ENCODE assay signal across 30 cellular contexts in the genomic region with DNA sequence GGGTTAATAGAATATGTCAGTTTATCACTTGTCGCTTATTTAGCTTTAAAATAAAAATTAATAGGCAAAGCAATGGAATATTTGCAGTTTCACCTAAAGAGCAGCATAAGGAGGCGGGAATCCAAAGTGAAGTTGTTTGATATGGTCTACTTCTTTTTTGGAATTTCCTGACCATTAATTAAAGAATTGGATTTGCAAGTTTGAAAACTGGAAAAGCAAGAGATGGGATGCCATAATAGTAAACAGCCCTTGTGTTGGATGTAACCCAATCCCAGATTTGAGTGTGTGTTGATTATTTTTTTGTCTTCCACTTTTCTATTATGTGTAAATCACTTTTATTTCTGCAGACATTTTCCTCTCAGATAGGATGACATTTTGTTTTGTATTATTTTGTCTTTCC.
"Had no signal": no experiment of that assay in that cellular context is flagged by ENCODE, and none has a peak within 500 bp of the region (broad histone marks: within the 10 kb centered on the region; RNA-seq: fewer than 3 reads in every experiment).

No MANE protein-coding gene starts in this region.

- H2AFZ ChIP-seq: neural progenitor cell, parathyroid adenoma had no signal

- H3K4me1 Mint-ChIP-seq: natural killer cell; stimulated activated effector memory CD8-positive, alpha-beta T cell treated with anti-CD3 and anti-CD28 coated beads, Interleukin-12 subunit alpha, Interleukin-12 subunit beta, amount 100 ng/mL, for 72 hours; stimulated activated naive B cell treated with anti-CD40 and anti-IgM and Interleukin-4, amounts not matched to agents 10 μg/mL and 1 μg/mL and 100 μg/mL, for 72 hours had no signal

- H3K9me3 ChIP-seq: ovary, psoas muscle, right lobe of liver, sigmoid colon, stomach, thoracic aorta, thyroid gland, tibial nerve, upper lobe of left lung, vagina had no signal

- H3K27ac ChIP-seq: neural progenitor cell, ovary, parathyroid adenoma, psoas muscle, right lobe of liver, sigmoid colon, stomach, thoracic aorta, thyroid gland, tibial nerve, upper lobe of left lung, vagina had no signal

- H3K9me3 Mint-ChIP-seq: nephron; stimulated activated effector memory CD8-positive, alpha-beta T cell treated with anti-CD3 and anti-CD28 coated beads, Interleukin-12 subunit alpha, Interleukin-12 subunit beta, amount 100 ng/mL, for 72 hours; stimulated activated naive B cell treated with anti-CD40 and anti-IgM and Interleukin-4, amounts not matched to agents 10 μg/mL and 1 μg/mL and 100 μg/mL, for 72 hours; stimulated activated naive CD8-positive, alpha-beta T cell treated with anti-CD3 and anti-CD28 coated beads, Interleukin-15, Interleukin-2, amounts not matched to agents 100 ng/mL and 50 ng/mL, for 24 hours had no signal

- FAIRE-seq: small intestine, urothelium cell line had no signal

- H3K27me3 ChIP-seq: neural progenitor cell, ovary, right lobe of liver, sigmoid colon, stomach, thyroid gland, tibial nerve, upper lobe of left lung, vagina had no signal

- H3K4me3 Mint-ChIP-seq: natural killer cell; nephron; neural progenitor cell; stimulated activated effector memory CD8-positive, alpha-beta T cell treated with anti-CD3 and anti-CD28 coated beads, Interleukin-12 subunit alpha, Interleukin-12 subunit beta, amount 100 ng/mL, for 72 hours; stimulated activated naive B cell treated with anti-CD40 and anti-IgM and Interleukin-4, amounts not matched to agents 10 μg/mL and 1 μg/mL and 100 μg/mL, for 72 hours; stimulated activated naive CD8-positive, alpha-beta T cell treated with anti-CD3 and anti-CD28 coated beads, Interleukin-15, Interleukin-2, amounts not matched to agents 100 ng/mL and 50 ng/mL, for 24 hours had no signal

- H3K9ac ChIP-seq: neural progenitor cell, parathyroid adenoma had no signal

- DNase-seq: natural killer cell; occipital lobe; ovary; posterior cingulate gyrus; psoas muscle; retina; right cardiac atrium; right lobe of liver; sigmoid colon; small intestine; stimulated activated CD4-positive, alpha-beta T cell treated with anti-CD3 and anti-CD28 coated beads, Interleukin-15, amount 100 ng/mL, for 24 hours; stimulated activated CD4-positive, alpha-beta T cell treated with anti-CD3 and anti-CD28 coated beads, Interleukin-2, amount 100 ng/mL, for 24 hours; stimulated activated CD4-positive, alpha-beta T cell treated with anti-CD3 and anti-CD28 coated beads, Interleukin-2, amount 100 ng/mL, for 48 hours; stimulated activated CD4-positive, alpha-beta T cell treated with anti-CD3 and anti-CD28 coated beads, Interleukin-4, amount 100 ng/mL, for 24 hours; stimulated activated naive B cell treated with anti-CD40 and anti-IgM and Interleukin-4, amounts not matched to agents 10 μg/mL and 1 μg/mL and 100 μg/mL, for 72 hours; stimulated activated naive CD4-positive, alpha-beta T cell treated with Interleukin-2 at 50 U/mL for 16 hours; stomach; thyroid gland; trophoblast cell; upper lobe of left lung had no signal

- H3K4me1 ChIP-seq: neural progenitor cell, parathyroid adenoma, right lobe of liver, stomach, thyroid gland, upper lobe of left lung had no signal

- H3K27me3 Mint-ChIP-seq: progenitor cell of endocrine pancreas had no signal

- H3K79me2 ChIP-seq: parathyroid adenoma had no signal

- H3K36me3 Mint-ChIP-seq: natural killer cell; neural progenitor cell; stimulated activated effector memory CD8-positive, alpha-beta T cell treated with anti-CD3 and anti-CD28 coated beads, Interleukin-12 subunit alpha, Interleukin-12 subunit beta, amount 100 ng/mL, for 72 hours; stimulated activated naive B cell treated with anti-CD40 and anti-IgM and Interleukin-4, amounts not matched to agents 10 μg/mL and 1 μg/mL and 100 μg/mL, for 72 hours had no signal

- H3K27ac Mint-ChIP-seq: natural killer cell; neural progenitor cell; progenitor cell of endocrine pancreas; stimulated activated effector memory CD8-positive, alpha-beta T cell treated with anti-CD3 and anti-CD28 coated beads, Interleukin-12 subunit alpha, Interleukin-12 subunit beta, amount 100 ng/mL, for 72 hours; stimulated activated naive B cell treated with anti-CD40 and anti-IgM and Interleukin-4, amounts not matched to agents 10 μg/mL and 1 μg/mL and 100 μg/mL, for 72 hours; stimulated activated naive CD8-positive, alpha-beta T cell treated with anti-CD3 and anti-CD28 coated beads, Interleukin-15, Interleukin-2, amounts not matched to agents 100 ng/mL and 50 ng/mL, for 24 hours had no signal

- H3K4me2 ChIP-seq: neural progenitor cell had no signal

- H3K4me3 ChIP-seq: neural progenitor cell, ovary, psoas muscle, right lobe of liver, sigmoid colon, stomach, thoracic aorta, thyroid gland, tibial nerve, upper lobe of left lung, vagina had no signal

- H3K36me3 ChIP-seq: neural progenitor cell, ovary, right lobe of liver, sigmoid colon, stomach, thoracic aorta, thyroid gland, tibial nerve, upper lobe of left lung, vagina had no signal
